1 cellular context compared by ENCODE assay signal in genomic region chr1:31302749-31303441, GRCh38.
TF ChIP-seq lines count a peak whose summit lies in the region.

No MANE protein-coding gene starts in this region.

TF ChIP-seq in HepG2, 621 proteins besides CTCF, POLR2A, EP300 and RAD21:
- TF ChIP-seq ATM (IDR thresholded peaks at IDR 0.05; ENCODE audit: borderline replicate concordance) (no peak), RXRA (CRISPR knock-in tag; IDR thresholded peaks at IDR 0.05) (no peak), ZNF121 (CRISPR knock-in tag; IDR thresholded peaks at IDR 0.05) (peak; percentile 59; the same call in 1 of the 2 replicates), ZNF770 (CRISPR knock-in tag; IDR thresholded peaks at IDR 0.05) (peak; percentile 60; the same call in 1 of the 2 replicates), MTF1 (CRISPR knock-in tag; IDR thresholded peaks at IDR 0.05) (no peak), ZBTB8A (CRISPR knock-in tag; IDR thresholded peaks at IDR 0.05; ENCODE audit: borderline replicate concordance, low read depth) (no peak), SSRP1 (CRISPR knock-in tag; IDR thresholded peaks at IDR 0.05) (no peak), ZNF3 (CRISPR knock-in tag; IDR thresholded peaks at IDR 0.05) (no peak), ZKSCAN1 (IDR thresholded peaks at IDR 0.05; ENCODE audit: low read length) (no peak), ATAD3A (CRISPR knock-in tag; IDR thresholded peaks at IDR 0.05) (no peak), ZSCAN29 (CRISPR knock-in tag; conservative IDR thresholded peaks at IDR 0.05) (no peak), HNRNPL (IDR thresholded peaks at IDR 0.05; ENCODE audit: low read depth, low read length) (no peak), GRHL1 (CRISPR knock-in tag; conservative IDR thresholded peaks at IDR 0.05) (no peak), SMC3 (IDR thresholded peaks at IDR 0.05; ENCODE audit: low read length) (no peak), ATF1 (CRISPR knock-in tag; IDR thresholded peaks at IDR 0.05) (no peak)
